ENCODE assay signal across 1 cellular context in genomic region chr4:1795304-1796195, GRCh38.
TF ChIP-seq lines count a peak whose summit lies in the region.

No MANE protein-coding gene starts in this region.

TF ChIP-seq in HepG2, 621 proteins besides CTCF, POLR2A, EP300 and RAD21 (continued from another document and continues in another):
- TF ChIP-seq ZHX2 (IDR thresholded peaks at IDR 0.05; ENCODE audit: low read depth) (no peak), ZHX2 (CRISPR knock-in tag; IDR thresholded peaks at IDR 0.05; ENCODE audit: borderline replicate concordance) (peak; percentile 61; the same call in 1 of the 2 replicates), ZBTB37 (CRISPR knock-in tag; IDR thresholded peaks at IDR 0.05) (peak; percentile 62), CEBPG (CRISPR knock-in tag; IDR thresholded peaks at IDR 0.05) (peak; percentile 33; the same call in 1 of the 2 replicates), MAZ (IDR thresholded peaks at IDR 0.05; ENCODE audit: borderline replicate concordance, low read depth, low read length) (peak; percentile 41; the same call in 1 of the 2 replicates), MAZ (CRISPR knock-in tag; IDR thresholded peaks at IDR 0.05; ENCODE audit: low read depth) (no peak; the same call in 1 of the 2 replicates), PHF21A (CRISPR knock-in tag; IDR thresholded peaks at IDR 0.05) (peak; percentile 90), HNF4G (IDR thresholded peaks at IDR 0.05; ENCODE audit: borderline replicate concordance, low read depth, low read length) (peak; percentile 96), HNF4G (CRISPR knock-in tag; IDR thresholded peaks at IDR 0.05; ENCODE audit: borderline replicate concordance, low read depth) (peak; percentile 88), RBM22 (optimal IDR thresholded peaks at IDR 0.05; ENCODE audit: low read length) (peak; percentile 95), MBNL3 (CRISPR knock-in tag; conservative IDR thresholded peaks at IDR 0.05) (no peak), CBX5 (CRISPR knock-in tag; IDR thresholded peaks at IDR 0.05; ENCODE audit: borderline replicate concordance) (peak; percentile 80; the same call in 1 of the 2 replicates), TEAD3 (CRISPR knock-in tag; optimal IDR thresholded peaks at IDR 0.05; ENCODE audit: borderline replicate concordance) (peak; percentile 27), TFAP4 (IDR thresholded peaks at IDR 0.05; ENCODE audit: borderline replicate concordance, low read depth) (peak; percentile 28; the same call in 1 of the 2 replicates), HOXA5 (CRISPR knock-in tag; IDR thresholded peaks at IDR 0.05) (peak; percentile 84; the same call in 1 of the 2 replicates), ZNF484 (CRISPR knock-in tag; IDR thresholded peaks at IDR 0.05; ENCODE audit: borderline replicate concordance, low read depth) (no peak), DR1 (CRISPR knock-in tag; IDR thresholded peaks at IDR 0.05) (peak; percentile 61; the same call in 1 of the 2 replicates), NCOA2 (CRISPR knock-in tag; IDR thresholded peaks at IDR 0.05) (peak; percentile 80), AHR (CRISPR knock-in tag; IDR thresholded peaks at IDR 0.05) (no peak), HINFP (CRISPR knock-in tag; IDR thresholded peaks at IDR 0.05; ENCODE audit: low read depth) (0 out of 2 replicates have a peak, but pooled peaks have one; percentile 37), GMEB1 (CRISPR knock-in tag; IDR thresholded peaks at IDR 0.05; ENCODE audit: borderline replicate concordance) (peak; percentile 53; the same call in 1 of the 2 replicates), ERF (CRISPR knock-in tag; IDR thresholded peaks at IDR 0.05) (no peak; the same call in 1 of the 2 replicates), ZNF674 (CRISPR knock-in tag; IDR thresholded peaks at IDR 0.05; ENCODE audit: low read depth) (peak; percentile 14; the same call in 1 of the 2 replicates), HBP1 (CRISPR knock-in tag; IDR thresholded peaks at IDR 0.05; ENCODE audit: low read depth) (0 out of 2 replicates have a peak, but pooled peaks have one; percentile 28), KAT7 (CRISPR knock-in tag; IDR thresholded peaks at IDR 0.05; ENCODE audit: borderline replicate concordance) (no peak), ZNF142 (CRISPR knock-in tag; IDR thresholded peaks at IDR 0.05) (no peak; the same call in 1 of the 2 replicates), ZSCAN21 (CRISPR knock-in tag; IDR thresholded peaks at IDR 0.05; ENCODE audit: borderline replicate concordance) (peak; percentile 71), ZFP36L1 (CRISPR knock-in tag; IDR thresholded peaks at IDR 0.05) (no peak), MEF2D (CRISPR knock-in tag; IDR thresholded peaks at IDR 0.05) (peak; percentile 36; the same call in 1 of the 2 replicates), BHLHE40 (IDR thresholded peaks at IDR 0.05; ENCODE audit: low read length) (peak; percentile 9; the same call in 1 of the 2 replicates), PAF1 (CRISPR knock-in tag; IDR thresholded peaks at IDR 0.05) (peak; percentile 48; the same call in 1 of the 2 replicates), MED1 (CRISPR knock-in tag; IDR thresholded peaks at IDR 0.05) (peak; percentile 87), POLR2AphosphoS2 (IDR thresholded peaks at IDR 0.05; ENCODE audit: low read depth, low read length) (peak; percentile 51; the same call in 1 of the 2 replicates), ZNF333 (CRISPR knock-in tag; IDR thresholded peaks at IDR 0.05; ENCODE audit: borderline replicate concordance) (0 out of 2 replicates have a peak, but pooled peaks have one; percentile 43), ZNF883 (CRISPR knock-in tag; IDR thresholded peaks at IDR 0.05; ENCODE audit: not compliant biosample characterization) (peak; percentile 12), SETDB1 (CRISPR knock-in tag; IDR thresholded peaks at IDR 0.05; ENCODE audit: borderline replicate concordance) (no peak), FIP1L1 (IDR thresholded peaks at IDR 0.05; ENCODE audit: borderline replicate concordance, insufficient read depth, low read depth, low read length) (no peak), ZNF572 (CRISPR knock-in tag; IDR thresholded peaks at IDR 0.05) (no peak), TEAD2 (CRISPR knock-in tag; IDR thresholded peaks at IDR 0.05) (no peak), FUBP1 (CRISPR knock-in tag; IDR thresholded peaks at IDR 0.05; ENCODE audit: borderline replicate concordance) (no peak)
